In the genomic region with DNA sequence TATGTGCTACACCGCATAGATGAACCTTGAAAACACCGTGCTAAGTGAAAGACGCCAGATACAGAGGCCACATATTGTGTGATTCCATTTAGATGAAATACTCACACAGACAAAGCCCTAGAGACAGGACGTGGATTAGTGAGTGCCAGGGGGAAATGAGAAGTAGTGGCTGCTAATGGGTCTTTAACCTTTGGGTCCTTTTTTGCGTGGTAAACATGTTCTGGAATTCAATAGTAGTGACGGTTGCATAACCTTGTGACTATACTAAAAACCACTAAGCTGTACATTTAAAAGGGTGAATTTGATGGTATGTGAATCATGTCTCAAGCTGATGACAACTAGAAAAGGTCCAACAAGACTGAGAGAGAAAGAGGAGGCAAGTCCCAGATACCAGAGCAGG, we compare ENCODE assay signal across 18 cellular contexts. TPM values are rescaled to one million over a fixed set of nuclear protein-coding genes. Genes with fewer than 3 reads are reported as not detected.
A peak's percentile ranks its signal among the peaks of the same experiment; 100 is the strongest.
DNase-seq lines count a peak whose midpoint lies in the region; ATAC-seq, FAIRE-seq and TF ChIP-seq lines count a peak whose summit lies in the region.
"Had no signal": no experiment of that assay in that cellular context is flagged by ENCODE, and none has a peak within 500 bp of the region (broad histone marks: within the 10 kb centered on the region; RNA-seq: fewer than 3 reads in every experiment).

No MANE protein-coding gene starts in this region.

- CTCF ChIA-PET in A549 (lab: Yijun Ruan, JAX) = interaction anchor here (1.1 to 1.4 kb wide), 2 partner anchors 17 to 146 kb away, joined by 3 to 6 read pairs; no protein-coding TSS in a partner anchor

- ATAC-seq in A549 (no peak), GM21786 (IDR thresholded peaks at IDR 0.05; ENCODE audit: unreplicated experiment) (no peak)

- no peak overlapping the region for H3K27ac Mint-ChIP-seq in HFFc6

- no peaks in the 10 kb centered on the region for H3K4me1 ChIP-seq in A549
- H3K4me1 ChIP-seq: HAP-1, Peyer's patch, SJCRH30 had no signal

- TF ChIP-seq POLR2A in A549 (IDR thresholded peaks at IDR 0.05; ENCODE audit: low read length) = no peak

- H3K4me2 ChIP-seq in A549 = no peak overlapping the region

- no peak overlapping the region for H3K4me3 Mint-ChIP-seq in HFFc6

- H3K27ac ChIP-seq in A549 = no peak overlapping the region
- H3K27ac ChIP-seq: C4-2B, Peyer's patch, SJCRH30 had no signal

- TF ChIP-seq RAD21 in A549 (conservative IDR thresholded peaks at IDR 0.05 in 1 of 2, IDR thresholded peaks at IDR 0.05 in 1 of 2) = no peak

- peaks cover 21% of the 10 kb centered on the region for H3K4me1 Mint-ChIP-seq in HFFc6 (ENCODE audit: low read depth)

- H3K27me3 Mint-ChIP-seq in HFFc6 (ENCODE audit: insufficient read depth) = peaks cover 35% of the 10 kb centered on the region

- FAIRE-seq in A549 (lab: Jason Lieb, UNC) = peak; percentile 28
- FAIRE-seq: HTR-8/SVneo had no signal

- H3K9me3 Mint-ChIP-seq in HFFc6 = no peaks in the 10 kb centered on the region

- no peak for TF ChIP-seq CTCF in A549 (IDR thresholded peaks at IDR 0.05)
- no peak for TF ChIP-seq CTCF in HFFc6 (IDR thresholded peaks at IDR 0.05)

- WGBS in A549 (ENCODE audit: missing lambda C conversion rate) = 83% methylated on average over 6 of the region's 6 CpGs

- POLR2A ChIA-PET in A549 (lab: Yijun Ruan, JAX) = no interaction called here

- DNase-seq in A549 (ENCODE audit: low read depth in 1 of 2, low spot score in 1 of 2) = no peak
- peak; percentile 11 for DNase-seq in HFFc6
- DNase-seq in amniotic epithelial cell (ENCODE audit: low read depth) = peak; percentile 6
- peak; percentile 6 to 70 for DNase-seq in lung microvascular endothelial cell (ENCODE audit: low read depth in 2 of 2)
- DNase-seq in nucleus accumbens (lab: John Stamatoyannopoulos, UW) = no peak
- no peak for DNase-seq in NCI-H2107 treated with DMSO at 0.1 percent for 48 hours (lab: John Stamatoyannopoulos, UW; ENCODE audit: unreplicated experiment)
- DNase-seq: KG1, NCI-H1694, NCI-H2081, NCI-H2171 treated with DMSO at 0.1 percent for 48 hours, NCI-H524 treated with DMSO at 0.1 percent for 48 hours, NCI-H82, Peyer's patch, SJCRH30 had no signal

- no peak for TF ChIP-seq EP300 in A549 (IDR thresholded peaks at IDR 0.05)

- H3K4me3 ChIP-seq in A549 = no peak overlapping the region
- H3K4me3 ChIP-seq: HAP-1, Peyer's patch, SJCRH30 had no signal

- H3K9me3 ChIP-seq in A549 = no peaks in the 10 kb centered on the region
- H3K9me3 ChIP-seq: HAP-1, Peyer's patch, SJCRH30 had no signal

- no peaks in the 10 kb centered on the region for H3K36me3 Mint-ChIP-seq in HFFc6 (ENCODE audit: low read depth)

TF ChIP-seq in A549, 52 proteins besides CTCF, POLR2A, EP300 and RAD21:
- TF ChIP-seq PBX3 (IDR thresholded peaks at IDR 0.05) (no peak), NPAS2 (CRISPR knock-in tag; IDR thresholded peaks at IDR 0.05; ENCODE audit: borderline replicate concordance) (no peak), SREBF2 (IDR thresholded peaks at IDR 0.05) (no peak), POLR2AphosphoS2 (conservative IDR thresholded peaks at IDR 0.05; ENCODE audit: low read length) (no peak)

RNA-seq across cellular contexts. Expression of gene SMKR1, which starts 15.6 kb away (rescaled TPM):
- polyA plus RNA-seq in A549 (2011; rRNA removed) (12.0 and 12.2 TPM in 2 replicates), A549 (2017; fragmentation: RNase III; extraction: RNeasy Plus Mini Kit Qiagen cat#74134 plus additional on column Dnase treatment) (13.2 to 15.2 TPM (median 13.6 TPM) in 3 replicates)
- polyA plus RNA-seq in A549 (2012; cell fraction: cytosol; rRNA removed) = 10.2 and 11.9 TPM in 2 replicates
- polyA plus RNA-seq in A549 (2012; cell fraction: nucleus; rRNA removed) = 3.3 and 3.4 TPM in 2 replicates
- polyA minus RNA-seq in A549 (2011; rRNA and poly(A)+ RNA removed) = 1.2 and 1.9 TPM in 2 replicates
- total RNA-seq in HFFc6 (2021; fragmentation: NEBNext Ultra II Directional; extraction: Animal tissue kit (Norgen Biotek cat#: 25700)) = not detected
- 0.20 and 0.22 TPM in 2 replicates for total RNA-seq in lung microvascular endothelial cell
- total RNA-seq: SJCRH30 had no signal

Comparison
In these comparisons a context has a peak if more than half of its experiments do, and no peak if none do; other contexts are left out.
1. DNase-seq: peak in HFFc6 (single experiment), amniotic epithelial cell (single experiment) and lung microvascular endothelial cell (2 of 2); none in A549 (0 of 2), nucleus accumbens (0 of 56) and NCI-H2107 treated with DMSO at 0.1 percent for 48 hours (single experiment).